ENCODE assay signal across 9 cellular contexts in the genomic region with DNA sequence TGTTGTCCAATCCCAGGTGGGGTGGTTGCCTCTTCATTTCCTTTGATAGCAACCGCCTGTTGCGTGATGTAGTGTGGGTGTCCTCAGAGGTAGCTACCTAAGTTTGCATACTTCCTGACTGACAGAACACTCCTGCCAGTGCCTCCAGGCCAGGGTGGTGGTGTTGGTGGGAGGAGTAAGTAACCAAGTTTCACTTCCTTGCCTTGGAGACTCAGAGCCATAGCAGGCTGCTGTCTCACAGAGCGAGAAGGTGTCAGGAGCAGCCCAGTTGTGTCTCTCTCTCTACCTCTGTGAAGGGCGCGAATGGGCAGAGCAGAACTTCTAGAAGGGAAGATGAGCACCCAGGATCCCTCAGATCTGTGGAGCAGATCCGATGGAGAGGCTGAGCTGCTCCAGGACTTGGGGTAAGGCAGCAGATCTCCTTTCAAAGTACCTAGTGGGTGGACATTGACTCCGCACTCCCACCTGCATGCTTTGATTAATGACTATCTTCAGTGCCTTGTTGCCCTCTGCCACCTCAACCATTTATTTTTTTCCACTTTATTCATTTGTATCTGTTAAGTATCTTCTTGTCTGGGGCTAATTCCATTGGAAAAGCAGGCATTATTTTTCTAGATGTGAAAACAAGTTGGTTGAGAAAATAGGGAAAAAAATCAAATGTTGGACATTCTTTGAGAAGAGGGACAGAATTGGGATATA. TPM values are rescaled to one million over a fixed set of nuclear protein-coding genes. Genes with fewer than 3 reads are reported as not detected.
A peak's percentile ranks its signal among the peaks of the same experiment; 100 is the strongest.
DNase-seq lines count a peak whose midpoint lies in the region; ATAC-seq and TF ChIP-seq lines count a peak whose summit lies in the region.
"Had no signal": no experiment of that assay in that cellular context is flagged by ENCODE, and none has a peak within 500 bp of the region (broad histone marks: within the 10 kb centered on the region; RNA-seq: fewer than 3 reads in every experiment).

TSS of gene DAPP1 (plus strand) at position 217 of the 699 bp plus-strand sequence. CDS start at position 304, 87 bp downstream.

- no peak within 1 kb of the TSS for H3K9ac ChIP-seq in subcutaneous abdominal adipose tissue (ENCODE audit: low read length in 5 of 5)

- H3K4me3 ChIP-seq in mucosa of descending colon (no peak within 1 kb of the TSS), subcutaneous abdominal adipose tissue (ENCODE audit: low read depth in 1 of 5, low read length in 5 of 5) (peak within 1 kb of the TSS; percentile 25 to 72 (median 45))
- H3K4me3 ChIP-seq: SK-N-MC had no signal

- no peak for TF ChIP-seq CTCF in mucosa of descending colon (IDR thresholded peaks at IDR 0.05)

- peaks cover 3% of the 10 kb centered on the region for H3K4me1 ChIP-seq in mucosa of descending colon (ENCODE audit: low read depth)
- peaks cover 0 to 3% (median 0%) of the 10 kb centered on the region in 5 donors for H3K4me1 ChIP-seq in subcutaneous abdominal adipose tissue (ENCODE audit: control insufficient read depth in 5 of 5, insufficient read depth in 5 of 5, low read length in 5 of 5)

- H3K9me3 ChIP-seq in mucosa of descending colon: no peaks in the 10 kb centered on the region
- H3K9me3 ChIP-seq in subcutaneous abdominal adipose tissue (ENCODE audit: control insufficient read depth in 5 of 5, low read length in 5 of 5): no peaks in the 10 kb centered on the region

- no peak within 1 kb of the TSS for H3K27ac ChIP-seq in subcutaneous abdominal adipose tissue (ENCODE audit: low read depth, low read length)
- H3K27ac ChIP-seq: SK-N-MC had no signal

- peak within 1 kb of the TSS; percentile 81 to 94 for H3K27ac Mint-ChIP-seq in activated naive CD4-positive, alpha-beta T cell treated with anti-CD3 and anti-CD28 coated beads, Interleukin-2, amount 50 U/mL, for 72 hours

- intact Hi-C loops in mucosa of descending colon (cut with DNase I, micrococcal nuclease): loop anchor here in 1 of 2 donors (10.0 kb wide), 2 partner anchors 78 to 138 kb away; partner anchors contain the start of genes H2AZ1 and LAMTOR3

- H3K36me3 Mint-ChIP-seq in activated naive CD4-positive, alpha-beta T cell treated with anti-CD3 and anti-CD28 coated beads, Interleukin-2, amount 50 U/mL, for 72 hours: peaks cover 16 to 40% of the 10 kb centered on the region in 2 donors

- H3K36me3 ChIP-seq in mucosa of descending colon (ENCODE audit: low read depth): no peaks in the 10 kb centered on the region
- no peaks in the 10 kb centered on the region for H3K36me3 ChIP-seq in subcutaneous abdominal adipose tissue (ENCODE audit: control insufficient read depth in 5 of 5, insufficient read depth in 5 of 5, low read length in 5 of 5)

- ATAC-seq in GM18873 (IDR thresholded peaks at IDR 0.05; ENCODE audit: low FRiP score, unreplicated experiment) (peak; percentile 98), HG03045 (IDR thresholded peaks at IDR 0.05; ENCODE audit: unreplicated experiment) (peak; percentile 98), mucosa of descending colon (peak; percentile 82)
- peak; percentile 87 to 93 for ATAC-seq in activated naive CD4-positive, alpha-beta T cell treated with anti-CD3 and anti-CD28 coated beads, Interleukin-2, amount 50 U/mL, for 72 hours

- H3K27me3 ChIP-seq in subcutaneous abdominal adipose tissue (ENCODE audit: control insufficient read depth in 5 of 5, insufficient read depth in 4 of 5, low read length in 5 of 5): peaks cover 0 to 4% (median 0%) of the 10 kb centered on the region in 5 donors

- H3K9me3 Mint-ChIP-seq in activated naive CD4-positive, alpha-beta T cell treated with anti-CD3 and anti-CD28 coated beads, Interleukin-2, amount 50 U/mL, for 72 hours: peaks cover 0 to 12% of the 10 kb centered on the region in 2 donors

- DNase-seq in T follicular helper cell (ENCODE audit: low read depth) (peak; percentile 66), mucosa of descending colon (peak; percentile 59 to 83 (median 62)), NCI-H146 (lab: John Stamatoyannopoulos, UW) (no peak), HUDEP-2 (lab: John Stamatoyannopoulos, UW; ENCODE audit: unreplicated experiment in 76 of 76) (no peak)
- peak; percentile 70 to 86 for DNase-seq in activated naive CD4-positive, alpha-beta T cell treated with anti-CD3 and anti-CD28 coated beads, Interleukin-2, amount 50 U/mL, for 72 hours (ENCODE audit: low spot score in 2 of 2)

RNA-seq across cellular contexts. Expression of gene DAPP1, which starts in this region (rescaled TPM):
- 10 to 100 TPM; 43.3 to 66.9 TPM for total RNA-seq in activated naive CD4-positive, alpha-beta T cell treated with anti-CD3 and anti-CD28 coated beads, Interleukin-2, amount 50 U/mL, for 72 hours
- 1 to 10 TPM; 1.3 to 4.6 (median 1.7) TPM for total RNA-seq in mucosa of descending colon

Comparison
In these comparisons a context has a peak if more than half of its experiments do, and no peak if none do; other contexts are left out.
1. RNA of gene DAPP1 (total RNA-seq): 43.3 to 66.9 TPM in activated naive CD4-positive, alpha-beta T cell treated with anti-CD3 and anti-CD28 coated beads, Interleukin-2, amount 50 U/mL, for 72 hours; 1.3 to 4.6 TPM in mucosa of descending colon; every median in the first group is over 4 times any median in the second.
2. DNase-seq: peak in T follicular helper cell (single experiment), activated naive CD4-positive, alpha-beta T cell treated with anti-CD3 and anti-CD28 coated beads, Interleukin-2, amount 50 U/mL, for 72 hours (2 of 2) and mucosa of descending colon (3 of 3); none in NCI-H146 (single experiment) and HUDEP-2 (0 of 76).
3. Peak in every context shown above with its lines, with median percentiles within 50 percentile points of each other: ATAC-seq.